10 cellular contexts compared by ENCODE assay signal in the genomic region with DNA sequence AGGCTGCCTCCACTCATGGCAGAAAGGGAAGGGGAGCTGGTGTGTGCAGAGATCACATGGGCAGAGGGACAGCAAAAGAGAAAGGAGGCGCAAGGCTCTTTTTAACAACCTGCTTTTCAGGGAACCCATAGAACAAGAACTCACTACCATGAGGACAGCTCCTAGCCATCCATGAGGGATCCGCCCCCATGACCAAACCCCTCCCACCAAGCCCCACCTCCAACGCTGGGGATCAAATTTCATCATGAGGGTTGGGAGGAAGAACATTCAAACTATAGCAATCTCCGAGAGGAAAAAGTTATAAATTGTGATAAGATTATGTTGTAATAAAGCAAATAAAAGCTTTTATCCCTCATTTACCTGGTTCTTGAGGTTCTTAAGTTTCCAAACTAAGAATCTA.
A peak's percentile ranks its signal among the peaks of the same experiment; 100 is the strongest.
DNase-seq lines count a peak whose midpoint lies in the region; ATAC-seq and TF ChIP-seq lines count a peak whose summit lies in the region.
"Had no signal": no experiment of that assay in that cellular context is flagged by ENCODE, and none has a peak within 500 bp of the region (broad histone marks: within the 10 kb centered on the region; RNA-seq: fewer than 3 reads in every experiment).

No MANE protein-coding gene starts in this region.

- no peak for TF ChIP-seq CTCF in AG09319 (IDR thresholded peaks at IDR 0.05; ENCODE audit: low read depth, low read length)

- ATAC-seq in GM19351 (IDR thresholded peaks at IDR 0.05; ENCODE audit: unreplicated experiment) (peak; percentile 72), GM18861 (IDR thresholded peaks at IDR 0.05; ENCODE audit: unreplicated experiment) (no peak), GM21526 (IDR thresholded peaks at IDR 0.05; ENCODE audit: low FRiP score, unreplicated experiment) (no peak)

- DNase-seq in AG09319 (ENCODE audit: extremely low read depth, low read depth): peak; percentile 1
- peak; percentile 56 for DNase-seq in SK-MEL-5 (ENCODE audit: low read depth, low spot score)
- DNase-seq in kidney glomerular epithelial cell (lab: John Stamatoyannopoulos, UW): peak; percentile 41
- DNase-seq in NCI-H1092 treated with DMSO at 0.1 percent for 48 hours (lab: John Stamatoyannopoulos, UW): no peak
- no peak for DNase-seq in NCI-H187 (lab: John Stamatoyannopoulos, UW)
- DNase-seq: occipital lobe, substantia nigra had no signal

- in situ Hi-C loops in SK-MEL-5 (cut with HindIII; ENCODE audit: low pct_unique_long_range_greater_than_20kb, low sequenced_read_pairs): no loop called here

Comparison
In these comparisons a context has a peak if more than half of its experiments do, and no peak if none do; other contexts are left out.
1. DNase-seq: peak in AG09319 (single experiment), SK-MEL-5 (single experiment) and kidney glomerular epithelial cell (single experiment); none in NCI-H1092 treated with DMSO at 0.1 percent for 48 hours (single experiment) and NCI-H187 (0 of 2).